Comparison of ENCODE assay signal across 8 cellular contexts in the genomic region with DNA sequence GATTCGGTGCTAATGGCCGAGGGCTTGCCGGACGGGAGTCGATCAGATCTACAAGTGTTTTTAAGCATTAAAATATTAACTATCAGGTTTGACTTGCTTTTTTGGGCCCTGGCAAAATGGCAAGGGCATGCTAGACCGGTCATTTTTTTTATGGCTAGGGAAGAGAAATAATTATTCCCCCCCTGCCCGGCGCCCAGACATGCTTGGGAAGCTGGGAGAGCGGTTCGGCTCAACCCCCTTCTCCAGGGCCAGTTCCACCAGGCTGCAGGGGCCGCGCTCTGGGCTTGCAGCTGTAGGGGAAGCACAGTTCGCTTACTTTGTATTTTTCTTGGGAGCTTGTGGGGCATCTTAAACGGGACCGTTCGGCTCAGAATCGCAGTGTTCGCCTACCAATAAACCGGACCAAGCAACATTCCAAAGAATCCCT. TPM values are rescaled to one million over a fixed set of nuclear protein-coding genes. Genes with fewer than 3 reads are reported as not detected.
DNase-seq lines count a peak whose midpoint lies in the region; ATAC-seq and TF ChIP-seq lines count a peak whose summit lies in the region.

No MANE protein-coding gene starts in this region.

- no peak overlapping the region for H3K4me3 ChIP-seq in CD4-positive, alpha-beta memory T cell (ENCODE audit: low read length in 2 of 2)
- H3K4me3 ChIP-seq in ovary = peak overlapping the region; percentile 58

- peak overlapping the region in 3 of 7 donors; percentile 7 to 63 (median 30) for H3K27ac Mint-ChIP-seq in CD4-positive, alpha-beta memory T cell

- TF ChIP-seq CTCF in VCaP (conservative IDR thresholded peaks at IDR 0.05) (no peak), ovary (IDR thresholded peaks at IDR 0.05) (no peak)

- H3K27me3 ChIP-seq in CD4-positive, alpha-beta memory T cell (ENCODE audit: insufficient read depth, low read length) = peaks cover 12% of the 10 kb centered on the region
- no peaks in the 10 kb centered on the region for H3K27me3 ChIP-seq in ovary

- CTCF ChIA-PET in CD4-positive, alpha-beta memory T cell (lab: Charles Lee; ENCODE audit: partially characterized antibody) = no interaction called here

- intact Hi-C loops in CD4-positive, alpha-beta memory T cell (cut with micrococcal nuclease) = loop anchor here (5.0 kb wide), 1 partner anchor 429 kb away; no protein-coding TSS in a partner anchor
- intact Hi-C loops in head of caudate nucleus (cut with DNase I) = loop anchor here (5.0 to 10.0 kb wide), 2 partner anchors 109 to 228 kb away; no protein-coding TSS in a partner anchor
- intact Hi-C loops in ovary (cut with DNase I) = loop anchor here (5.0 to 10.0 kb wide), 6 partner anchors 99 to 432 kb away; no protein-coding TSS in a partner anchor

- ATAC-seq in HG03039 (IDR thresholded peaks at IDR 0.05; ENCODE audit: unreplicated experiment) = no peak

- H3K36me3 Mint-ChIP-seq in CD4-positive, alpha-beta memory T cell = peaks cover 0 to 9% of the 10 kb centered on the region in 2 donors

- 2 to 4% (median 2%) methylated on average over 19 of the region's 19 CpGs for WGBS in ovary, 3 donors

- H3K27me3 Mint-ChIP-seq in CD4-positive, alpha-beta memory T cell = peaks cover 18 to 21% of the 10 kb centered on the region in 2 donors

- TF ChIP-seq EP300 in ovary (IDR thresholded peaks at IDR 0.05) = no peak

- peaks cover 24% of the 10 kb centered on the region for H3K4me1 ChIP-seq in CD4-positive, alpha-beta memory T cell (ENCODE audit: insufficient read depth, low read length)
- peaks cover 18% of the 10 kb centered on the region for H3K4me1 ChIP-seq in ovary (ENCODE audit: insufficient read depth)

- H3K4me3 Mint-ChIP-seq in CD4-positive, alpha-beta memory T cell = peak overlapping the region; percentile 75 to 88 (median 82)

- POLR2A ChIA-PET in CD4-positive, alpha-beta memory T cell (lab: Charles Lee; ENCODE audit: partially characterized antibody) = no interaction called here

- peaks cover 15 to 45% (median 21%) of the 10 kb centered on the region in 4 donors for H3K4me1 Mint-ChIP-seq in CD4-positive, alpha-beta memory T cell

- H3K36me3 ChIP-seq in CD4-positive, alpha-beta memory T cell (ENCODE audit: insufficient read depth, low read length) = no peaks in the 10 kb centered on the region
- H3K36me3 ChIP-seq in ovary = no peaks in the 10 kb centered on the region

- no peaks in the 10 kb centered on the region for H3K9me3 Mint-ChIP-seq in CD4-positive, alpha-beta memory T cell

- DNase-seq in CD4-positive, alpha-beta memory T cell = no peak
- DNase-seq in head of caudate nucleus (peak in 39 of 42 donors; percentile 18 to 78 (median 51)), ovary (peak; percentile 44 to 68 (median 59)), activated gamma-delta T cell treated with Interleukin-2 at 50 U/mL for 16 hours (no peak), occipital lobe (lab: John Stamatoyannopoulos, UW) (no peak), GOT3 (lab: John Stamatoyannopoulos, UW) (no peak)

- TF ChIP-seq POLR2A in ovary (IDR thresholded peaks at IDR 0.05) = no peak

- H3K9me3 ChIP-seq in CD4-positive, alpha-beta memory T cell (ENCODE audit: control insufficient read depth in 1 of 2, low read length in 2 of 2) = no peaks in the 10 kb centered on the region
- H3K9me3 ChIP-seq in ovary = no peaks in the 10 kb centered on the region

- H3K27ac ChIP-seq in CD4-positive, alpha-beta memory T cell (ENCODE audit: low read depth, low read length) = no peak overlapping the region
- peak overlapping the region; percentile 78 for H3K27ac ChIP-seq in VCaP
- peak overlapping the region; percentile 93 to 98 for H3K27ac ChIP-seq in ovary

RNA-seq across cellular contexts. Expression of a gene that starts 3.0 kb away (rescaled TPM):
- 1 to 10 TPM; 2.3 to 3.2 TPM for total RNA-seq in CD4-positive, alpha-beta memory T cell
- polyA plus RNA-seq in CD4-positive, alpha-beta memory T cell = 1 to 10 TPM in 1 of 2 donors, under 1 TPM in 1; 0.16 to 1.3 TPM
- total RNA-seq in ovary (10 to 100 TPM; 21.1 to 39.2 (median 34.5) TPM), occipital lobe (1.9 TPM)
- 10 to 100 TPM; 29.1 to 41.7 TPM for polyA plus RNA-seq in ovary

Comparison
In these comparisons a context has a peak if more than half of its experiments do, and no peak if none do; other contexts are left out.
1. DNase-seq: peak in head of caudate nucleus (39 of 42) and ovary (5 of 5); none in CD4-positive, alpha-beta memory T cell (0 of 5), activated gamma-delta T cell treated with Interleukin-2 at 50 U/mL for 16 hours (single experiment), occipital lobe (single experiment) and GOT3 (single experiment).